In the genomic region with DNA sequence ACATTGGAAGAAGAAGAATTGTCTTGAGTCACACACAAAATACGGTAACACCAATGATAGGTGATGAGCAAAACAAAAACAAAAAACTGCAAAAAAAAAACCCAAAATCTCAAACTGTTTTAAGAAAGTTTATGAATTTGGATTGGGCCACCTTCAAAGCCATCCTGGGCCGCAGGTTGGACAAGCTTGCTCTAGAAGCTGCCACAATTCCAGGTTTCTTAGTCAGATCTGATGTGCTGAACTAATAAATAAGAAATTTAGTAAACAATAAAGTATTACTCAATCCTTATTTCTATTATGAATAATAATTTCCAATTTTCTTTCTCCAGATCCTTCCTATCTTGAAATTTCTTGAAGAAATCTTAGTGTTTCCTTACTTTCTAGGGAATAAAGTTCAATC, we compare ENCODE assay signal across 18 cellular contexts.
"Had no signal": no experiment of that assay in that cellular context is flagged by ENCODE, and none has a peak within 500 bp of the region (broad histone marks: within the 10 kb centered on the region; RNA-seq: fewer than 3 reads in every experiment).

No MANE protein-coding gene starts in this region.

- H3K4me3 ChIP-seq: sigmoid colon, skin epidermis, suprapubic skin, thyroid gland had no signal

- H3K27ac ChIP-seq: foreskin keratinocyte, neutrophil, sigmoid colon, skin epidermis, suprapubic skin, thyroid gland had no signal

- H3K9me3 ChIP-seq: neutrophil, sigmoid colon, suprapubic skin, thyroid gland had no signal

- H3K27ac Mint-ChIP-seq: stimulated activated effector memory CD8-positive, alpha-beta T cell treated with anti-CD3 and anti-CD28 coated beads, Interleukin-12 subunit alpha, Interleukin-12 subunit beta, amount 100 ng/mL, for 72 hours had no signal

- H3K27me3 ChIP-seq: foreskin keratinocyte, neutrophil, sigmoid colon, suprapubic skin, thyroid gland had no signal

- DNase-seq: effector memory CD4-positive, alpha-beta T cell; foreskin keratinocyte; head of caudate nucleus; hippocampal formation; kidney glomerular epithelial cell; mesendoderm; naive thymus-derived CD8-positive, alpha-beta T cell; posterior cingulate gyrus; sigmoid colon; stimulated activated CD4-positive, alpha-beta T cell treated with anti-CD3 and anti-CD28 coated beads, Interleukin-12 subunit alpha, Interleukin-12 subunit beta, amount 100 ng/mL, for 4 hours; stimulated activated CD8-positive, alpha-beta memory T cell treated with anti-CD3 and anti-CD28 coated beads, Interleukin-4, amount 100 ng/mL, for 48 hours; stimulated activated naive CD8-positive, alpha-beta T cell treated with anti-CD3 and anti-CD28 coated beads, Interleukin-15, Interleukin-2, amounts not matched to agents 100 U/mL and 50 U/mL, for 24 hours; thyroid gland had no signal

- H3K27me3 Mint-ChIP-seq: central memory CD8-positive, alpha-beta T cell; naive thymus-derived CD8-positive, alpha-beta T cell had no signal

- ATAC-seq: foreskin keratinocyte; naive thymus-derived CD8-positive, alpha-beta T cell; stimulated activated effector memory CD8-positive, alpha-beta T cell treated with anti-CD3 and anti-CD28 coated beads, Interleukin-12 subunit alpha, Interleukin-12 subunit beta, amount 100 ng/mL, for 72 hours; stimulated activated naive CD8-positive, alpha-beta T cell treated with anti-CD3 and anti-CD28 coated beads, Interleukin-15, Interleukin-2, amounts not matched to agents 100 U/mL and 50 U/mL, for 24 hours had no signal

- H3K4me1 ChIP-seq: foreskin keratinocyte had no signal

- H3K4me3 Mint-ChIP-seq: central memory CD8-positive, alpha-beta T cell; stimulated activated effector memory CD8-positive, alpha-beta T cell treated with anti-CD3 and anti-CD28 coated beads, Interleukin-12 subunit alpha, Interleukin-12 subunit beta, amount 100 ng/mL, for 72 hours had no signal

- H3K36me3 ChIP-seq: neutrophil, sigmoid colon, suprapubic skin, thyroid gland had no signal
